In genomic region chr4:173211838-173212237, GRCh38 we compare ENCODE assay signal across 10 cellular contexts. TPM values are rescaled to one million over a fixed set of nuclear protein-coding genes. Genes with fewer than 3 reads are reported as not detected.
DNase-seq lines count a peak whose midpoint lies in the region; ATAC-seq and TF ChIP-seq lines count a peak whose summit lies in the region.
"Had no signal": no experiment of that assay in that cellular context is flagged by ENCODE, and none has a peak within 500 bp of the region (broad histone marks: within the 10 kb centered on the region; RNA-seq: fewer than 3 reads in every experiment).

No MANE protein-coding gene starts in this region.

- no peaks in the 10 kb centered on the region for H3K27me3 ChIP-seq in kidney epithelial cell (ENCODE audit: control insufficient read depth, insufficient read depth, low read length)
- H3K27me3 ChIP-seq in naive thymus-derived CD4-positive, alpha-beta T cell (ENCODE audit: control insufficient read depth in 2 of 2, insufficient read depth in 2 of 2, low read length in 2 of 2): no peaks in the 10 kb centered on the region

- no peak overlapping the region for H3K4me3 Mint-ChIP-seq in naive thymus-derived CD4-positive, alpha-beta T cell

- in situ Hi-C loops in SK-MEL-5 (cut with HindIII; ENCODE audit: low pct_unique_long_range_greater_than_20kb, low sequenced_read_pairs): no loop called here

- H3K9me3 Mint-ChIP-seq in naive thymus-derived CD4-positive, alpha-beta T cell: no peaks in the 10 kb centered on the region

- H3K36me3 Mint-ChIP-seq in naive thymus-derived CD4-positive, alpha-beta T cell: peaks cover 0 to 29% (median 14%) of the 10 kb centered on the region in 5 donors

- peaks cover 3 to 41% (median 17%) of the 10 kb centered on the region in 7 donors for H3K4me1 Mint-ChIP-seq in naive thymus-derived CD4-positive, alpha-beta T cell

- no peak overlapping the region for H3K27ac ChIP-seq in naive thymus-derived CD4-positive, alpha-beta T cell (ENCODE audit: low read depth, low read length)

- ATAC-seq in HG02798 (IDR thresholded peaks at IDR 0.05; ENCODE audit: poor library complexity, unreplicated experiment): peak; percentile 43
- no peak for ATAC-seq in naive thymus-derived CD4-positive, alpha-beta T cell

- H3K9me3 ChIP-seq in naive thymus-derived CD4-positive, alpha-beta T cell (ENCODE audit: control insufficient read depth in 2 of 3, low read length in 3 of 3): no peaks in the 10 kb centered on the region

- H3K27ac Mint-ChIP-seq in naive thymus-derived CD4-positive, alpha-beta T cell: no peak overlapping the region

- H3K27me3 Mint-ChIP-seq in naive thymus-derived CD4-positive, alpha-beta T cell: no peaks in the 10 kb centered on the region

- intact Hi-C loops in naive thymus-derived CD4-positive, alpha-beta T cell (cut with micrococcal nuclease): no loop called here

- CTCF ChIA-PET in HEK293T (lab: Yijun Ruan, JAX): interaction anchor here (0.6 kb wide), 1 partner anchor 9 kb away, joined by 3 read pairs; no protein-coding TSS in a partner anchor
- CTCF ChIA-PET in naive thymus-derived CD4-positive, alpha-beta T cell (lab: Charles Lee): no interaction called here

- no peak overlapping the region for H3K4me3 ChIP-seq in kidney epithelial cell (ENCODE audit: low read depth, low read length)
- no peak overlapping the region for H3K4me3 ChIP-seq in naive thymus-derived CD4-positive, alpha-beta T cell (ENCODE audit: low read length)

- H3K36me3 ChIP-seq in kidney epithelial cell (ENCODE audit: control insufficient read depth, insufficient read depth, low read length): no peaks in the 10 kb centered on the region
- no peaks in the 10 kb centered on the region for H3K36me3 ChIP-seq in naive thymus-derived CD4-positive, alpha-beta T cell (ENCODE audit: control insufficient read depth in 2 of 3, insufficient read depth in 3 of 3, low read length in 3 of 3)

- H3K4me1 ChIP-seq in naive thymus-derived CD4-positive, alpha-beta T cell (ENCODE audit: control insufficient read depth in 2 of 2, insufficient read depth in 2 of 2, low read length in 2 of 2): no peaks in the 10 kb centered on the region

- POLR2A ChIA-PET in HEK293T (lab: Yijun Ruan, JAX): no interaction called here
- POLR2A ChIA-PET in naive thymus-derived CD4-positive, alpha-beta T cell (lab: Charles Lee): no interaction called here

- no peak for TF ChIP-seq CTCF in kidney epithelial cell (IDR thresholded peaks at IDR 0.05; ENCODE audit: insufficient read depth, low read length, poor library complexity, severe bottlenecking)

- DNase-seq in EH (ENCODE audit: low read depth) (peak; percentile 77), SK-MEL-5 (ENCODE audit: low read depth, low spot score) (peak; percentile 58), kidney epithelial cell (ENCODE audit: low read depth) (peak; percentile 52), HEK293T (ENCODE audit: extremely low spot score) (no peak), DMS153 treated with DMSO at 0.1 percent for 48 hours (lab: John Stamatoyannopoulos, UW; ENCODE audit: unreplicated experiment) (no peak)
- no peak for DNase-seq in naive thymus-derived CD4-positive, alpha-beta T cell
- DNase-seq in activated CD4-positive, alpha-beta T cell treated with anti-CD3 and anti-CD28 coated beads, Interleukin-2, amount 50 U/mL, for 48 hours: no peak
- DNase-seq: activated CD4-positive, CD25-positive, alpha-beta regulatory T cell treated with anti-CD3 and anti-CD28 coated beads, Interleukin-2, amount 50 U/mL, for 72 hours; NCI-H524 treated with DMSO at 0.1 percent for 48 hours had no signal

TF ChIP-seq in HEK293T, 16 proteins besides CTCF, POLR2A, EP300 and RAD21:
- no peak for TF ChIP-seq PKNOX1 (IDR thresholded peaks at IDR 0.05)
- TF ChIP-seq ELF4 (IDR thresholded peaks at IDR 0.05): no peak
- no peak for TF ChIP-seq L3MBTL2 (conservative IDR thresholded peaks at IDR 0.05)
- TF ChIP-seq TARDBP (IDR thresholded peaks at IDR 0.05): no peak
- TF ChIP-seq HDGF (IDR thresholded peaks at IDR 0.05; ENCODE audit: borderline replicate concordance): no peak
- no peak for TF ChIP-seq ZNF384 (IDR thresholded peaks at IDR 0.05)
- no peak for TF ChIP-seq FOXM1 (IDR thresholded peaks at IDR 0.05; ENCODE audit: borderline replicate concordance)
- no peak for TF ChIP-seq LEF1 (IDR thresholded peaks at IDR 0.05; ENCODE audit: borderline replicate concordance)
- TF ChIP-seq ARNT (IDR thresholded peaks at IDR 0.05): no peak
- TF ChIP-seq FOXA1 (IDR thresholded peaks at IDR 0.05): no peak
- no peak for TF ChIP-seq SUZ12 (IDR thresholded peaks at IDR 0.05)

RNA-seq across cellular contexts. Expression of gene GALNT7, which starts 43.2 kb away (rescaled TPM):
- total RNA-seq in SK-MEL-5 (2014; rRNA removed; shearing (Covaris generic)): 22.1 and 23.7 TPM in 2 replicates
- 18.8 and 27.0 TPM in 2 replicates for polyA plus RNA-seq in SK-MEL-5 (2015; cell fraction: cytosol; rRNA removed)
- polyA plus RNA-seq in SK-MEL-5 (2015; cell fraction: nucleus; rRNA removed): 46.4 and 54.0 TPM in 2 replicates
- total RNA-seq in kidney epithelial cell: 42.5 and 46.6 TPM in 2 replicates
- 10 to 100 TPM; 10.2 to 24.1 (median 21.2) TPM for total RNA-seq in naive thymus-derived CD4-positive, alpha-beta T cell
- 1 to 10 TPM; 8.3 to 9.4 TPM for polyA plus RNA-seq in naive thymus-derived CD4-positive, alpha-beta T cell

Comparison
In these comparisons a context has a peak if more than half of its experiments do, and no peak if none do; other contexts are left out.
1. DNase-seq: peak in EH (single experiment), SK-MEL-5 (single experiment) and kidney epithelial cell (single experiment); none in HEK293T (single experiment), naive thymus-derived CD4-positive, alpha-beta T cell (0 of 9), activated CD4-positive, alpha-beta T cell treated with anti-CD3 and anti-CD28 coated beads, Interleukin-2, amount 50 U/mL, for 48 hours (0 of 2) and DMS153 treated with DMSO at 0.1 percent for 48 hours (single experiment).